9 cellular contexts compared by ENCODE assay signal in genomic region chr12:125983094-125983783, GRCh38.
DNase-seq lines count a peak whose midpoint lies in the region; ATAC-seq and TF ChIP-seq lines count a peak whose summit lies in the region.
"Had no signal": no experiment of that assay in that cellular context is flagged by ENCODE, and none has a peak within 500 bp of the region (broad histone marks: within the 10 kb centered on the region; RNA-seq: fewer than 3 reads in every experiment).

No MANE protein-coding gene starts in this region.

- peak in 1 of 4 donors; percentile 45 for TF ChIP-seq POLR2A in esophagus squamous epithelium (IDR thresholded peaks at IDR 0.05)

- POLR2A ChIA-PET in Caco-2 (lab: Charles Lee): no interaction called here

- H3K9me3 ChIP-seq in Caco-2: no peaks in the 10 kb centered on the region
- no peaks in the 10 kb centered on the region for H3K9me3 ChIP-seq in esophagus squamous epithelium
- H3K9me3 ChIP-seq: neutrophil had no signal

- TF ChIP-seq CTCF in Caco-2 (IDR thresholded peaks at IDR 0.05; ENCODE audit: insufficient read depth in 1 of 2, low read depth in 1 of 2, low read length in 1 of 2, severe bottlenecking in 1 of 2, unreplicated experiment in 1 of 2): no peak
- no peak for TF ChIP-seq CTCF in esophagus squamous epithelium (IDR thresholded peaks at IDR 0.05)

- peaks cover 5% of the 10 kb centered on the region for H3K36me3 Mint-ChIP-seq in Caco-2 (ENCODE audit: insufficient read depth, unreplicated experiment)
- no peaks in the 10 kb centered on the region for H3K36me3 Mint-ChIP-seq in natural killer cell treated with Interleukin-12 subunit alpha and Interleukin-12 subunit beta and Interleukin-15 and Interleukin-18, amount 100 ng/mL, for 72 hours
- no peaks in the 10 kb centered on the region for H3K36me3 Mint-ChIP-seq in effector memory CD8-positive, alpha-beta T cell (ENCODE audit: insufficient read depth)

- peaks cover 18% of the 10 kb centered on the region for H3K9me3 Mint-ChIP-seq in Caco-2 (ENCODE audit: unreplicated experiment)
- no peaks in the 10 kb centered on the region for H3K9me3 Mint-ChIP-seq in natural killer cell treated with Interleukin-12 subunit alpha and Interleukin-12 subunit beta and Interleukin-15 and Interleukin-18, amount 100 ng/mL, for 72 hours
- H3K9me3 Mint-ChIP-seq in effector memory CD8-positive, alpha-beta T cell: peaks cover 1 to 7% of the 10 kb centered on the region in 2 donors

- H3K27me3 ChIP-seq in Caco-2 (replicated peaks; ENCODE audit: control insufficient read depth, insufficient read depth, low read length) (no peaks in the 10 kb centered on the region), esophagus squamous epithelium (peaks cover 0 to 17% (median 0%) of the 10 kb centered on the region in 4 donors)

- peak; percentile 65 to 89 for DNase-seq in Caco-2
- peak; percentile 35 for DNase-seq in NCI-H69 (lab: John Stamatoyannopoulos, UW)
- no peak for DNase-seq in esophagus squamous epithelium (lab: John Stamatoyannopoulos, UW)
- DNase-seq in natural killer cell treated with Interleukin-12 subunit alpha and Interleukin-12 subunit beta and Interleukin-15 and Interleukin-18, amount 100 ng/mL, for 72 hours (ENCODE audit: low spot score): no peak
- no peak for DNase-seq in glomerular visceral epithelial cell (ENCODE audit: extremely low spot score)
- DNase-seq in cortex of kidney (lab: John Stamatoyannopoulos, UW): no peak
- DNase-seq in effector memory CD8-positive, alpha-beta T cell: no peak

- H3K4me1 ChIP-seq in Caco-2: no peaks in the 10 kb centered on the region
- H3K4me1 ChIP-seq in esophagus squamous epithelium: peaks cover 7 to 47% (median 7%) of the 10 kb centered on the region in 3 donors

- H3K4me3 Mint-ChIP-seq in Caco-2 (ENCODE audit: unreplicated experiment): peak overlapping the region; percentile 66
- H3K4me3 Mint-ChIP-seq in natural killer cell treated with Interleukin-12 subunit alpha and Interleukin-12 subunit beta and Interleukin-15 and Interleukin-18, amount 100 ng/mL, for 72 hours: peak overlapping the region; percentile 25
- no peak overlapping the region for H3K4me3 Mint-ChIP-seq in effector memory CD8-positive, alpha-beta T cell

- H3K4me3 ChIP-seq in Caco-2 (ENCODE audit: low read depth, low read length): peak overlapping the region; percentile 32
- H3K4me3 ChIP-seq in esophagus squamous epithelium: peak overlapping the region; percentile 33 to 71 (median 62)

- BruUV-seq in Caco-2 (replicated peaks; lab: Mats Ljungman, UMichigan): no TSS peak

- H3K27ac Mint-ChIP-seq in Caco-2 (ENCODE audit: unreplicated experiment): no peak overlapping the region
- H3K27ac Mint-ChIP-seq in natural killer cell treated with Interleukin-12 subunit alpha and Interleukin-12 subunit beta and Interleukin-15 and Interleukin-18, amount 100 ng/mL, for 72 hours: no peak overlapping the region
- no peak overlapping the region for H3K27ac Mint-ChIP-seq in effector memory CD8-positive, alpha-beta T cell

- peak; percentile 27 to 75 for ATAC-seq in natural killer cell treated with Interleukin-12 subunit alpha and Interleukin-12 subunit beta and Interleukin-15 and Interleukin-18, amount 100 ng/mL, for 72 hours
- ATAC-seq in HG03457 (IDR thresholded peaks at IDR 0.05; ENCODE audit: unreplicated experiment): no peak
- no peak for ATAC-seq in effector memory CD8-positive, alpha-beta T cell (replicated peaks)

- 0% methylated on average over 3 of the region's 24 CpGs; no CpG with 5 or more reads in 1 of the 2 donors for WGBS in esophagus squamous epithelium, 2 donors

- H3K4me1 Mint-ChIP-seq in Caco-2 (ENCODE audit: low read depth, unreplicated experiment): no peaks in the 10 kb centered on the region
- no peaks in the 10 kb centered on the region for H3K4me1 Mint-ChIP-seq in natural killer cell treated with Interleukin-12 subunit alpha and Interleukin-12 subunit beta and Interleukin-15 and Interleukin-18, amount 100 ng/mL, for 72 hours (ENCODE audit: low read depth in 2 of 2)
- H3K4me1 Mint-ChIP-seq in effector memory CD8-positive, alpha-beta T cell (ENCODE audit: low read depth in 2 of 2): peaks cover 0 to 4% of the 10 kb centered on the region in 2 donors

- intact Hi-C loops in Caco-2 (cut with micrococcal nuclease; ENCODE audit: unreplicated experiment) (no loop called here), esophagus squamous epithelium (cut with DNase I) (no loop called here)

- peak overlapping the region; percentile 65 to 90 (median 84) for H3K27ac ChIP-seq in esophagus squamous epithelium
- H3K27ac ChIP-seq: neutrophil had no signal

- H3K27me3 Mint-ChIP-seq in Caco-2 (ENCODE audit: insufficient read depth, unreplicated experiment): no peaks in the 10 kb centered on the region
- H3K27me3 Mint-ChIP-seq in natural killer cell treated with Interleukin-12 subunit alpha and Interleukin-12 subunit beta and Interleukin-15 and Interleukin-18, amount 100 ng/mL, for 72 hours: peaks cover 0 to 2% of the 10 kb centered on the region in 2 donors
- peaks cover 0 to 30% of the 10 kb centered on the region in 2 donors for H3K27me3 Mint-ChIP-seq in effector memory CD8-positive, alpha-beta T cell

- H3K36me3 ChIP-seq in Caco-2 (ENCODE audit: control insufficient read depth, insufficient read depth, low read length): no peaks in the 10 kb centered on the region
- H3K36me3 ChIP-seq in esophagus squamous epithelium: no peaks in the 10 kb centered on the region
- H3K36me3 ChIP-seq: neutrophil had no signal

- CTCF ChIA-PET in Caco-2 (lab: Charles Lee): no interaction called here

Comparison
In these comparisons a context has a peak if more than half of its experiments do, and no peak if none do; other contexts are left out.
1. DNase-seq: peak in Caco-2 (2 of 2) and NCI-H69 (single experiment); none in esophagus squamous epithelium (single experiment), natural killer cell treated with Interleukin-12 subunit alpha and Interleukin-12 subunit beta and Interleukin-15 and Interleukin-18, amount 100 ng/mL, for 72 hours (single experiment), glomerular visceral epithelial cell (single experiment), cortex of kidney (single experiment) and effector memory CD8-positive, alpha-beta T cell (0 of 3).
2. H3K4me3 Mint-ChIP-seq: peak in Caco-2 (single experiment) and natural killer cell treated with Interleukin-12 subunit alpha and Interleukin-12 subunit beta and Interleukin-15 and Interleukin-18, amount 100 ng/mL, for 72 hours (single experiment); none in effector memory CD8-positive, alpha-beta T cell (0 of 2).
3. ATAC-seq: peak in natural killer cell treated with Interleukin-12 subunit alpha and Interleukin-12 subunit beta and Interleukin-15 and Interleukin-18, amount 100 ng/mL, for 72 hours (2 of 2); none in HG03457 (single experiment) and effector memory CD8-positive, alpha-beta T cell (single experiment).